In the genomic region with DNA sequence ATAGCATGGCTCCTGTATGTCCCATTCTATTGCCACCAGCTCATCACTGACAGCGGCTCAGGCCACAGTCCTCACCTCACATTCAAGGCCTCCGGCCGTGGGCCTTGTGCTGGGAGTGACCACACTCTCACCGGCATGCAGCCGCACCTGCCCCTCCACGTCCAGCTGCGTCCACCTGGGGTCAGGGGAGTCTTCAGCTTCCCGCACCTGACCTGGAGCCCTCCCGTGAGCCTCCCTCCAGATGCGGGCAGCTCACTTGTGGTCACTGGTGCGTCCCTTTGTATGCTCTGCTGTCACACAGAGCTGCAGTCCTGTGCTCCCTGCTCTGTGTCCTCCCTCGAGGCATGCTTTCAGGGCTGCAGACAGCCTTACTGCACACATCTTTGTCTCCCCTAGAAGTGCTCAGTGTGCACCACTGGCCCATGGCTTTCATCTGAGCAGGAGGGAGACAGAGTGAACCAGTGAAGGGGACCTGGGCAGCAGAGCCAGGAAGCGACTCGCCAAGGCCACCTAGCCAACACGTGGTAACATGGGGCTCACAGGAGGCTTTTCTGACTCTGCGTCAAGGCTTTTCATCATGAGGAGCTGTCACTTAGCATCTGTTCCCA, we compare ENCODE assay signal across 19 cellular contexts.
"Had no signal": no experiment of that assay in that cellular context is flagged by ENCODE, and none has a peak within 500 bp of the region (broad histone marks: within the 10 kb centered on the region; RNA-seq: fewer than 3 reads in every experiment).

No MANE protein-coding gene starts in this region.

- FAIRE-seq: astrocyte had no signal

- DNase-seq: activated B cell treated with CpG ODN at 0.5 μM for 24 hours; activated CD4-positive, alpha-beta T cell treated with anti-CD3 and anti-CD28 coated beads for 1 hour; activated CD4-positive, alpha-beta T cell treated with anti-CD3 and anti-CD28 coated beads, Interleukin-2, amount 10 ng/mL, durations not matched to agents 24 days and 14 days; activated CD4-positive, alpha-beta T cell treated with anti-CD3 and anti-CD28 coated beads, Interleukin-2, amount 50 U/mL, for 48 hours; activated CD8-positive, alpha-beta memory T cell treated with anti-CD3 and anti-CD28 coated beads for 24 hours; activated naive CD4-positive, alpha-beta T cell treated with Interleukin-2 at 50 U/mL for 16 hours; activated T-cell treated with anti-CD3 and anti-CD28 coated beads for 4 hours; activated T-cell treated with anti-CD3 and anti-CD28 coated beads, Interleukin-2, amount 50 U/mL, for 72 hours; amygdala; IMR-90; KBM-7; NCI-H1048; NCI-H146; NCI-H187 treated with DMSO at 0.1 percent for 48 hours; NCI-H2081 treated with DMSO at 0.1 percent for 48 hours; NCI-H446 treated with DMSO at 0.1 percent for 48 hours; NCI-H524 treated with DMSO at 0.1 percent for 48 hours; NCI-H748 treated with DMSO at 0.1 percent for 48 hours had no signal

- ATAC-seq: activated T-cell treated with anti-CD3 and anti-CD28 coated beads, Interleukin-2, amount 50 U/mL, for 72 hours had no signal
